23 cellular contexts compared by ENCODE assay signal in the genomic region with DNA sequence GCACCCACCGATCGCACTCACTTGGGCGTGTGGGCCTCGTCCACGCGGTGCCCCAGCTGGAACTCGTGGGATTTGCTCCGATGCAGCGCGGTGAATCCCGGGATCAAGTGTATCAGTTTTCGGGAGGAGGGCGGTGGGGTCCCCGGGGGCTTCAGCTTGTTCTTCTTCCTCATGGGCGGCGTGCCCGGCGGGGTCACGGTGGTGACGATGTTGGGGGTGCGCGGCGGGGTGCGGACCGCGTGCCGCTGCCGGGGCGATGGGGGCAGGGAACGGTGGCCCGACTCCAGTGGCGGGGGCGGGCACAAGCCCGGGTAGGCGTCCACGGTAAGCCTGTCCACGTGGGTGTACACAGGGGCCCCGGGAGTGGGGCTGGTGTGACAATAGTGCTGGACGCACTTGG.
"Had no signal": no experiment of that assay in that cellular context is flagged by ENCODE, and none has a peak within 500 bp of the region (broad histone marks: within the 10 kb centered on the region; RNA-seq: fewer than 3 reads in every experiment).

No MANE protein-coding gene starts in this region.

- FAIRE-seq: HepG2 had no signal

- H3K4me2 ChIP-seq: SK-N-SH had no signal

- H3K4me3 ChIP-seq: MG63 had no signal

- DNase-seq: IMR-90; Karpas-422; KG1; MG63; NCI-H1092; NCI-H1105 treated with DMSO at 0.1 percent for 48 hours; NCI-H1417 treated with DMSO at 0.1 percent for 48 hours; NCI-H1694 treated with DMSO at 0.1 percent for 48 hours; NCI-H1930; NCI-H2107; NCI-H226; NCI-H446; NCI-H510A; NCI-H524 treated with DMSO at 0.1 percent for 48 hours; NCI-H774; NK-92 treated with Interleukin-12 subunit alpha and Interleukin-12 subunit beta, amount 100 ng/mL, for 24 hours; PC-3; SHP77; SK-N-SH; SW 1271 had no signal

- H3K27me3 ChIP-seq: MG63 had no signal

- ATAC-seq: HepG2, Panc1, PC-3 had no signal

- H3K9ac ChIP-seq: SK-N-SH had no signal

- H3K27ac ChIP-seq: RWPE1 had no signal

- H3K36me3 ChIP-seq: MG63 had no signal

- H3K9me3 ChIP-seq: MG63, SK-N-SH had no signal
